Comparison of ENCODE assay signal across 27 cellular contexts in genomic region chr10:63780075-63780474, GRCh38.
"Had no signal": no experiment of that assay in that cellular context is flagged by ENCODE, and none has a peak within 500 bp of the region (broad histone marks: within the 10 kb centered on the region; RNA-seq: fewer than 3 reads in every experiment).

No MANE protein-coding gene starts in this region.

- ATAC-seq: naive thymus-derived CD4-positive, alpha-beta T cell; natural killer cell; pancreas; right lobe of liver; stimulated activated memory B cell treated with anti-CD40 and anti-IgM and Interleukin-4, amounts not matched to agents 10 μg/mL and 1 μg/mL and 100 μg/mL, for 72 hours; stimulated activated naive CD8-positive, alpha-beta T cell treated with anti-CD3 and anti-CD28 coated beads, Interleukin-15, amount 100 ng/mL, for 72 hours; stimulated activated naive CD8-positive, alpha-beta T cell treated with anti-CD3 and anti-CD28 coated beads, Interleukin-15, Interleukin-2, amounts not matched to agents 100 U/mL and 50 U/mL, for 24 hours; upper lobe of right lung had no signal

- H3K4me3 ChIP-seq: pancreas, prostate gland, right lobe of liver, sigmoid colon, suprapubic skin, testis, tibial artery, transverse colon, upper lobe of right lung, uterus had no signal

- H3K36me3 ChIP-seq: neutrophil, pancreas, prostate gland, right lobe of liver, sigmoid colon, suprapubic skin, tibial artery, transverse colon, upper lobe of right lung, uterus had no signal

- H3K4me1 ChIP-seq: pancreas, prostate gland, right lobe of liver, sigmoid colon, suprapubic skin, testis, transverse colon, upper lobe of right lung, uterus had no signal

- H3K27ac ChIP-seq: neutrophil, pancreas, prostate gland, right lobe of liver, sigmoid colon, suprapubic skin, testis, tibial artery, transverse colon, upper lobe of right lung, uterus had no signal

- H3K27me3 ChIP-seq: neutrophil, pancreas, right lobe of liver, sigmoid colon, suprapubic skin, testis, tibial artery, transverse colon, upper lobe of right lung, uterus had no signal

- FAIRE-seq: pancreas, small intestine had no signal

- H3K9me3 ChIP-seq: neutrophil, pancreas, prostate gland, right lobe of liver, sigmoid colon, suprapubic skin, testis, tibial artery, transverse colon, upper lobe of right lung, uterus had no signal

- DNase-seq: naive thymus-derived CD4-positive, alpha-beta T cell; natural killer cell; nucleus accumbens; pancreas; retina; right cardiac atrium; right lobe of liver; sigmoid colon; small intestine; stimulated activated CD4-positive, alpha-beta T cell treated with anti-CD3 and anti-CD28 coated beads, Interleukin-15, amount 100 ng/mL, for 24 hours; stimulated activated CD4-positive, alpha-beta T cell treated with anti-CD3 and anti-CD28 coated beads, Interleukin-2, amount 100 ng/mL, for 24 hours; stimulated activated CD4-positive, alpha-beta T cell treated with anti-CD3 and anti-CD28 coated beads, Interleukin-2, amount 100 ng/mL, for 48 hours; stimulated activated CD4-positive, alpha-beta T cell treated with anti-CD3 and anti-CD28 coated beads, Interleukin-4, amount 100 ng/mL, for 24 hours; stimulated activated CD8-positive, alpha-beta memory T cell treated with anti-CD3 and anti-CD28 coated beads, Interleukin-4, amount 100 ng/mL, for 48 hours; stimulated activated naive CD4-positive, alpha-beta T cell; stimulated activated naive CD8-positive, alpha-beta T cell treated with anti-CD3 and anti-CD28 coated beads, Interleukin-15, amount 100 ng/mL, for 72 hours; stimulated activated naive CD8-positive, alpha-beta T cell treated with anti-CD3 and anti-CD28 coated beads, Interleukin-15, Interleukin-2, amounts not matched to agents 100 U/mL and 50 U/mL, for 24 hours; substantia nigra; testis; tibial artery; transverse colon; upper lobe of right lung; uterus had no signal
